Comparison of ENCODE assay signal across 8 cellular contexts in genomic region chr11:27719575-27719925, GRCh38. TPM values are rescaled to one million over a fixed set of nuclear protein-coding genes. Genes with fewer than 3 reads are reported as not detected.
DNase-seq lines count a peak whose midpoint lies in the region; ATAC-seq, FAIRE-seq and TF ChIP-seq lines count a peak whose summit lies in the region.
"Had no signal": no experiment of that assay in that cellular context is flagged by ENCODE, and none has a peak within 500 bp of the region (broad histone marks: within the 10 kb centered on the region; RNA-seq: fewer than 3 reads in every experiment).

No MANE protein-coding gene starts in this region.

- H3K36me3 ChIP-seq in HEK293 (ENCODE audit: control insufficient read depth in 2 of 2, insufficient read depth in 1 of 2, low read length in 2 of 2): no peaks in the 10 kb centered on the region
- no peaks in the 10 kb centered on the region for H3K36me3 ChIP-seq in iPS-20b (ENCODE audit: insufficient read depth, low read depth, low read length)
- H3K36me3 ChIP-seq in suprapubic skin: no peaks in the 10 kb centered on the region
- no peaks in the 10 kb centered on the region for H3K36me3 ChIP-seq in kidney (ENCODE audit: control insufficient read depth in 1 of 2, insufficient read depth in 2 of 2, low read length in 2 of 2)

- H3K9ac ChIP-seq in iPS-20b (ENCODE audit: low read depth, low read length) (peak overlapping the region; percentile 89), kidney (ENCODE audit: low read length in 2 of 2) (no peak overlapping the region)

- no peak for TF ChIP-seq POLR2A in suprapubic skin (IDR thresholded peaks at IDR 0.05)

- H3K9me3 ChIP-seq in HEK293 (ENCODE audit: control insufficient read depth, insufficient read depth, low read depth, low read length) (no peaks in the 10 kb centered on the region), iPS-20b (ENCODE audit: insufficient read depth, low read depth, low read length) (no peaks in the 10 kb centered on the region), suprapubic skin (no peaks in the 10 kb centered on the region), kidney (ENCODE audit: control insufficient read depth in 1 of 2, low read length in 2 of 2) (no peaks in the 10 kb centered on the region)

- TF ChIP-seq CTCF in HEK293 (tag by site-specific recombination; IDR thresholded peaks at IDR 0.05): no peak
- TF ChIP-seq CTCF in astrocyte of the cerebellum (IDR thresholded peaks at IDR 0.05; ENCODE audit: low read depth, low read length, missing control alignments): no peak
- TF ChIP-seq CTCF in suprapubic skin (IDR thresholded peaks at IDR 0.05): no peak
- no peak for TF ChIP-seq CTCF in kidney (IDR thresholded peaks at IDR 0.05; ENCODE audit: borderline replicate concordance, extremely low read depth, insufficient read depth)

- H3K4me1 ChIP-seq in HEK293 (ENCODE audit: control insufficient read depth, insufficient read depth, low read length): peaks cover 5% of the 10 kb centered on the region; the same call in 1 of the 2 replicates
- H3K4me1 ChIP-seq in iPS-20b (ENCODE audit: insufficient read depth, low read length): peaks cover 20% of the 10 kb centered on the region; the same call in 1 of the 2 replicates
- H3K4me1 ChIP-seq in suprapubic skin: peaks cover 35% of the 10 kb centered on the region
- peaks cover 0 to 5% of the 10 kb centered on the region in 2 donors for H3K4me1 ChIP-seq in kidney (ENCODE audit: control insufficient read depth in 1 of 2, insufficient read depth in 1 of 2, low read depth in 1 of 2, low read length in 2 of 2)

- H3K27ac ChIP-seq in HEK293 (ENCODE audit: extremely low read depth, low read depth, low read length) (no peak overlapping the region), iPS-20b (ENCODE audit: low read length) (no peak overlapping the region), suprapubic skin (no peak overlapping the region), kidney (ENCODE audit: low read depth in 2 of 2, low read length in 2 of 2) (no peak overlapping the region)

- H3K4me3 ChIP-seq in HEK293 (ENCODE audit: low read depth, low read length): peak overlapping the region; percentile 53
- peak overlapping the region; percentile 72 for H3K4me3 ChIP-seq in astrocyte of the cerebellum (ENCODE audit: low read depth, low read length)
- peak overlapping the region; percentile 81 for H3K4me3 ChIP-seq in iPS-20b (ENCODE audit: low read length)
- peak overlapping the region; percentile 48 for H3K4me3 ChIP-seq in suprapubic skin
- no peak overlapping the region for H3K4me3 ChIP-seq in kidney (ENCODE audit: low read length in 2 of 2)

- intact Hi-C loops in kidney (cut with DNase I): no loop called here

- POLR2A ChIA-PET in HEK293 (lab: Yijun Ruan, JAX): interaction anchor here (1.6 to 2.2 kb wide), 2 partner anchors 20 to 388 kb away, joined by 5 to 9 read pairs; partner anchors contain the start of genes BDNF, KIF18A and METTL15

- peaks cover 49% of the 10 kb centered on the region for H3K27me3 ChIP-seq in iPS-20b (ENCODE audit: insufficient read depth, low read length)
- peaks cover 73% of the 10 kb centered on the region for H3K27me3 ChIP-seq in suprapubic skin

- no peak for ATAC-seq in HG02840 (IDR thresholded peaks at IDR 0.05; ENCODE audit: low FRiP score, unreplicated experiment)

- no peak for DNase-seq in astrocyte of the cerebellum (ENCODE audit: low read depth)
- no peak for DNase-seq in suprapubic skin (ENCODE audit: low spot score in 2 of 2)
- DNase-seq in kidney: no peak
- no peak for DNase-seq in UCSD-AML1 (lab: John Stamatoyannopoulos, UW; ENCODE audit: unreplicated experiment)
- DNase-seq: activated CD4-positive, alpha-beta memory T cell treated with anti-CD3 and anti-CD28 coated beads, Interleukin-2, amount 10 ng/mL, durations not matched to agents 7 days and 5 days had no signal

- in situ Hi-C loops in astrocyte of the cerebellum (cut with HindIII; ENCODE audit: low sequenced_read_pairs): no loop called here

- FAIRE-seq in kidney (lab: Jason Lieb, UNC): no peak

- CTCF ChIA-PET in HEK293 (lab: Yijun Ruan, JAX): interaction anchor here (0.8 to 2.8 kb wide), 5 partner anchors 14 to 82 kb away, joined by 3 to 12 read pairs (median 6); partner anchors contain the start of gene BDNF

- TF ChIP-seq EP300 in suprapubic skin (IDR thresholded peaks at IDR 0.05): no peak

- WGBS in suprapubic skin: 9% methylated on average over 12 of the region's 12 CpGs

TF ChIP-seq in HEK293, 187 proteins besides CTCF, POLR2A, EP300 and RAD21:
- TF ChIP-seq, protein P1, sequence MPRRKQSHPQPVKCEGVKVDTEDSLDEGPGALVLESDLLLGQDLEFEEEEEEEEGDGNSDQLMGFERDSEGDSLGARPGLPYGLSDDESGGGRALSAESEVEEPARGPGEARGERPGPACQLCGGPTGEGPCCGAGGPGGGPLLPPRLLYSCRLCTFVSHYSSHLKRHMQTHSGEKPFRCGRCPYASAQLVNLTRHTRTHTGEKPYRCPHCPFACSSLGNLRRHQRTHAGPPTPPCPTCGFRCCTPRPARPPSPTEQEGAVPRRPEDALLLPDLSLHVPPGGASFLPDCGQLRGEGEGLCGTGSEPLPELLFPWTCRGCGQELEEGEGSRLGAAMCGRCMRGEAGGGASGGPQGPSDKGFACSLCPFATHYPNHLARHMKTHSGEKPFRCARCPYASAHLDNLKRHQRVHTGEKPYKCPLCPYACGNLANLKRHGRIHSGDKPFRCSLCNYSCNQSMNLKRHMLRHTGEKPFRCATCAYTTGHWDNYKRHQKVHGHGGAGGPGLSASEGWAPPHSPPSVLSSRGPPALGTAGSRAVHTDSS (tag by site-specific recombination; IDR thresholded peaks at IDR 0.05): no peak
- TF ChIP-seq ZNF354C (tag by site-specific recombination; IDR thresholded peaks at IDR 0.05; ENCODE audit: borderline replicate concordance, low read depth): no peak

RNA-seq across cellular contexts. Expression of gene BDNF, which starts 19.3 kb away (rescaled TPM):
- total RNA-seq in suprapubic skin (1 to 10 TPM in 1 of 4 donors, under 1 TPM in 3; 0.17 to 2.0 (median 0.54) TPM), kidney (0.31 TPM)
- polyA plus RNA-seq in kidney (ENCODE audit: insufficient read depth, low read depth, low replicate concordance): 0.19 TPM
- total RNA-seq: activated CD4-positive, alpha-beta memory T cell treated with anti-CD3 and anti-CD28 coated beads, Interleukin-2, amount 10 ng/mL, durations not matched to agents 7 days and 5 days had no signal

Comparison
In these comparisons a context has a peak if more than half of its experiments do, and no peak if none do; other contexts are left out.
1. H3K4me3 ChIP-seq: peak in HEK293 (single experiment), astrocyte of the cerebellum (single experiment), iPS-20b (single experiment) and suprapubic skin (single experiment); none in kidney (0 of 2).